Comparison of ENCODE assay signal across 10 cellular contexts in genomic region chr21:16002872-16003466, GRCh38.
DNase-seq lines count a peak whose midpoint lies in the region; ATAC-seq and TF ChIP-seq lines count a peak whose summit lies in the region.
"Had no signal": no experiment of that assay in that cellular context is flagged by ENCODE, and none has a peak within 500 bp of the region (broad histone marks: within the 10 kb centered on the region; RNA-seq: fewer than 3 reads in every experiment).

No MANE protein-coding gene starts in this region.

- CTCF ChIA-PET in AG04449 (lab: Yijun Ruan, JAX), result interaction anchor here (0.6 to 5.9 kb wide), 14 partner anchors 8 to 1267 kb away, joined by 3 to 59 read pairs (median 3); no protein-coding TSS in a partner anchor

- TF ChIP-seq CTCF in AG04449 (IDR thresholded peaks at IDR 0.05; ENCODE audit: insufficient read depth, low read length, missing control alignments), result peak; percentile 36

- peak; percentile 43 for ATAC-seq in left lobe of liver
- no peak for ATAC-seq in GM21526 (IDR thresholded peaks at IDR 0.05; ENCODE audit: low FRiP score, unreplicated experiment)
- no peak for ATAC-seq in GM21825 (IDR thresholded peaks at IDR 0.05; ENCODE audit: unreplicated experiment)
- ATAC-seq in GM18867 (IDR thresholded peaks at IDR 0.05; ENCODE audit: unreplicated experiment), result no peak
- ATAC-seq: stimulated activated effector memory CD8-positive, alpha-beta T cell treated with anti-CD3 and anti-CD28 coated beads, Interleukin-12 subunit alpha, Interleukin-12 subunit beta, amount 100 ng/mL, for 72 hours had no signal

- peak; percentile 67 for TF ChIP-seq RAD21 in Ishikawa (IDR thresholded peaks at IDR 0.05; ENCODE audit: low read depth)

- no peak overlapping the region for H3K4me3 ChIP-seq in AG04449 (ENCODE audit: low read depth, low read length)

- DNase-seq in AG04449 (ENCODE audit: low read depth, low spot score), result no peak
- peak; percentile 34 for DNase-seq in astrocyte of the hippocampus (ENCODE audit: low read depth, low spot score)
- DNase-seq in left lobe of liver (ENCODE audit: low spot score), result no peak
- DNase-seq in mesenteric fat pad (ENCODE audit: low spot score), result no peak
- DNase-seq: effector memory CD4-positive, alpha-beta T cell had no signal

- POLR2A ChIA-PET in AG04449 (lab: Yijun Ruan, JAX), result no interaction called here

- TF ChIP-seq EP300 in Ishikawa (IDR thresholded peaks at IDR 0.05; ENCODE audit: borderline replicate concordance), result no peak

TF ChIP-seq in Ishikawa, 13 proteins besides CTCF, POLR2A, EP300 and RAD21:
- TF ChIP-seq TCF12 (IDR thresholded peaks at IDR 0.05; ENCODE audit: low read depth) (no peak), TEAD4 (IDR thresholded peaks at IDR 0.05) (no peak), MAX (IDR thresholded peaks at IDR 0.05) (no peak), EGR1 (IDR thresholded peaks at IDR 0.05) (no peak), FOXM1 (IDR thresholded peaks at IDR 0.05; ENCODE audit: borderline replicate concordance, low read depth) (no peak), ZBTB7A (IDR thresholded peaks at IDR 0.05; ENCODE audit: low read depth) (no peak), TAF1 (IDR thresholded peaks at IDR 0.05; ENCODE audit: low read depth) (no peak), USF1 (IDR thresholded peaks at IDR 0.05) (no peak), CREB1 (IDR thresholded peaks at IDR 0.05; ENCODE audit: low read depth) (no peak), NFIC (IDR thresholded peaks at IDR 0.05) (no peak), YY1 (IDR thresholded peaks at IDR 0.05; ENCODE audit: low read depth) (no peak), CEBPB (IDR thresholded peaks at IDR 0.05) (no peak)
- TF ChIP-seq, protein P1, sequence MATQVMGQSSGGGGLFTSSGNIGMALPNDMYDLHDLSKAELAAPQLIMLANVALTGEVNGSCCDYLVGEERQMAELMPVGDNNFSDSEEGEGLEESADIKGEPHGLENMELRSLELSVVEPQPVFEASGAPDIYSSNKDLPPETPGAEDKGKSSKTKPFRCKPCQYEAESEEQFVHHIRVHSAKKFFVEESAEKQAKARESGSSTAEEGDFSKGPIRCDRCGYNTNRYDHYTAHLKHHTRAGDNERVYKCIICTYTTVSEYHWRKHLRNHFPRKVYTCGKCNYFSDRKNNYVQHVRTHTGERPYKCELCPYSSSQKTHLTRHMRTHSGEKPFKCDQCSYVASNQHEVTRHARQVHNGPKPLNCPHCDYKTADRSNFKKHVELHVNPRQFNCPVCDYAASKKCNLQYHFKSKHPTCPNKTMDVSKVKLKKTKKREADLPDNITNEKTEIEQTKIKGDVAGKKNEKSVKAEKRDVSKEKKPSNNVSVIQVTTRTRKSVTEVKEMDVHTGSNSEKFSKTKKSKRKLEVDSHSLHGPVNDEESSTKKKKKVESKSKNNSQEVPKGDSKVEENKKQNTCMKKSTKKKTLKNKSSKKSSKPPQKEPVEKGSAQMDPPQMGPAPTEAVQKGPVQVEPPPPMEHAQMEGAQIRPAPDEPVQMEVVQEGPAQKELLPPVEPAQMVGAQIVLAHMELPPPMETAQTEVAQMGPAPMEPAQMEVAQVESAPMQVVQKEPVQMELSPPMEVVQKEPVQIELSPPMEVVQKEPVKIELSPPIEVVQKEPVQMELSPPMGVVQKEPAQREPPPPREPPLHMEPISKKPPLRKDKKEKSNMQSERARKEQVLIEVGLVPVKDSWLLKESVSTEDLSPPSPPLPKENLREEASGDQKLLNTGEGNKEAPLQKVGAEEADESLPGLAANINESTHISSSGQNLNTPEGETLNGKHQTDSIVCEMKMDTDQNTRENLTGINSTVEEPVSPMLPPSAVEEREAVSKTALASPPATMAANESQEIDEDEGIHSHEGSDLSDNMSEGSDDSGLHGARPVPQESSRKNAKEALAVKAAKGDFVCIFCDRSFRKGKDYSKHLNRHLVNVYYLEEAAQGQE (IDR thresholded peaks at IDR 0.05; ENCODE audit: low read depth), result no peak
